Comparison of ENCODE assay signal across 1 cellular context in the genomic region with DNA sequence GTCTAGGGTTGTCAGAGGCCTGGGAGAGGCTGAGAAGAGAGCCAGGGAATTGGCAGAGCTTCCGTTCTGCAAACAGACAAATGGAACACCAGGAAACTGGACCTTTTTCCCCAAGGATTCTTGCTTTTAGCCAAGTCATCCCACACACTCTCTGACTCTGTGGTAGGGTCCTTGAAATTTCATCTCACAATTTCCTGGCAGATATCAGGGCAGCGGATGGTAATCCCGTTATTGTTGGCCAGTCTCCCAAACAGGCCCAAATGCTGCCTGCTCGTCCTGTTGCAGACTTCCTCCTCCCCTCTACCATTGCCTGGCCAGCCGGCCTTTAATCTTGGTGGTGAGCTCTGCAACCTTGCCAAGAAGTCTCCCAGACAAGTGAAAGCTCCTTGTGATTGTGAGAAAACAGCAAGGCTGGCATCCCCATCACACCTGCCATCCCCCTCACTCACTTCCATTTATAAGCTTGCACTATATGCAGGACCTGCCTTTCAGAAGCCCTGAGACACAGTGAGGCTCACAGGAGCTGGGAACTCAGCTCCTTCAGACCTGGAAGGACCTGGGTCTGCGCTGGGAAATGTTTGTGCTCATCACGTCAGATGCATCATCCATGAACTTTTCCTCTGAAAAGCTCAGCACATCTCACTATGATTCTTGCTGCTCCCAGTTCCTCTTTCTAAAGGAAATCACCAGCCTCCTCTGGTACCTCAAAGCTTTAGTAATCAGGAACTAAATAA.
TF ChIP-seq lines count a peak whose summit lies in the region.

No MANE protein-coding gene starts in this region.

TF ChIP-seq in HEK293, 187 proteins besides CTCF, POLR2A, EP300 and RAD21 (continued from another document):
- TF ChIP-seq, protein P1, sequence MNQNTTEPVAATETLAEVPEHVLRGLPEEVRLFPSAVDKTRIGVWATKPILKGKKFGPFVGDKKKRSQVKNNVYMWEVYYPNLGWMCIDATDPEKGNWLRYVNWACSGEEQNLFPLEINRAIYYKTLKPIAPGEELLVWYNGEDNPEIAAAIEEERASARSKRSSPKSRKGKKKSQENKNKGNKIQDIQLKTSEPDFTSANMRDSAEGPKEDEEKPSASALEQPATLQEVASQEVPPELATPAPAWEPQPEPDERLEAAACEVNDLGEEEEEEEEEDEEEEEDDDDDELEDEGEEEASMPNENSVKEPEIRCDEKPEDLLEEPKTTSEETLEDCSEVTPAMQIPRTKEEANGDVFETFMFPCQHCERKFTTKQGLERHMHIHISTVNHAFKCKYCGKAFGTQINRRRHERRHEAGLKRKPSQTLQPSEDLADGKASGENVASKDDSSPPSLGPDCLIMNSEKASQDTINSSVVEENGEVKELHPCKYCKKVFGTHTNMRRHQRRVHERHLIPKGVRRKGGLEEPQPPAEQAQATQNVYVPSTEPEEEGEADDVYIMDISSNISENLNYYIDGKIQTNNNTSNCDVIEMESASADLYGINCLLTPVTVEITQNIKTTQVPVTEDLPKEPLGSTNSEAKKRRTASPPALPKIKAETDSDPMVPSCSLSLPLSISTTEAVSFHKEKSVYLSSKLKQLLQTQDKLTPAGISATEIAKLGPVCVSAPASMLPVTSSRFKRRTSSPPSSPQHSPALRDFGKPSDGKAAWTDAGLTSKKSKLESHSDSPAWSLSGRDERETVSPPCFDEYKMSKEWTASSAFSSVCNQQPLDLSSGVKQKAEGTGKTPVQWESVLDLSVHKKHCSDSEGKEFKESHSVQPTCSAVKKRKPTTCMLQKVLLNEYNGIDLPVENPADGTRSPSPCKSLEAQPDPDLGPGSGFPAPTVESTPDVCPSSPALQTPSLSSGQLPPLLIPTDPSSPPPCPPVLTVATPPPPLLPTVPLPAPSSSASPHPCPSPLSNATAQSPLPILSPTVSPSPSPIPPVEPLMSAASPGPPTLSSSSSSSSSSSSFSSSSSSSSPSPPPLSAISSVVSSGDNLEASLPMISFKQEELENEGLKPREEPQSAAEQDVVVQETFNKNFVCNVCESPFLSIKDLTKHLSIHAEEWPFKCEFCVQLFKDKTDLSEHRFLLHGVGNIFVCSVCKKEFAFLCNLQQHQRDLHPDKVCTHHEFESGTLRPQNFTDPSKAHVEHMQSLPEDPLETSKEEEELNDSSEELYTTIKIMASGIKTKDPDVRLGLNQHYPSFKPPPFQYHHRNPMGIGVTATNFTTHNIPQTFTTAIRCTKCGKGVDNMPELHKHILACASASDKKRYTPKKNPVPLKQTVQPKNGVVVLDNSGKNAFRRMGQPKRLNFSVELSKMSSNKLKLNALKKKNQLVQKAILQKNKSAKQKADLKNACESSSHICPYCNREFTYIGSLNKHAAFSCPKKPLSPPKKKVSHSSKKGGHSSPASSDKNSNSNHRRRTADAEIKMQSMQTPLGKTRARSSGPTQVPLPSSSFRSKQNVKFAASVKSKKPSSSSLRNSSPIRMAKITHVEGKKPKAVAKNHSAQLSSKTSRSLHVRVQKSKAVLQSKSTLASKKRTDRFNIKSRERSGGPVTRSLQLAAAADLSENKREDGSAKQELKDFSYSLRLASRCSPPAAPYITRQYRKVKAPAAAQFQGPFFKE (tag by site-specific recombination; IDR thresholded peaks at IDR 0.05; ENCODE audit: borderline replicate concordance), result no peak
- TF ChIP-seq ZFHX2 (tag by site-specific recombination; conservative IDR thresholded peaks at IDR 0.05) (peak; percentile 57), ZNF514 (tag by site-specific recombination; IDR thresholded peaks at IDR 0.05) (no peak), ZNF175 (tag by site-specific recombination; IDR thresholded peaks at IDR 0.05) (no peak), KLF10 (tag by site-specific recombination; IDR thresholded peaks at IDR 0.05) (no peak), ZIC2 (tag by site-specific recombination; IDR thresholded peaks at IDR 0.05) (no peak), KLF7 (tag by site-specific recombination; IDR thresholded peaks at IDR 0.05; ENCODE audit: borderline replicate concordance) (no peak)
- TF ChIP-seq, protein P2, sequence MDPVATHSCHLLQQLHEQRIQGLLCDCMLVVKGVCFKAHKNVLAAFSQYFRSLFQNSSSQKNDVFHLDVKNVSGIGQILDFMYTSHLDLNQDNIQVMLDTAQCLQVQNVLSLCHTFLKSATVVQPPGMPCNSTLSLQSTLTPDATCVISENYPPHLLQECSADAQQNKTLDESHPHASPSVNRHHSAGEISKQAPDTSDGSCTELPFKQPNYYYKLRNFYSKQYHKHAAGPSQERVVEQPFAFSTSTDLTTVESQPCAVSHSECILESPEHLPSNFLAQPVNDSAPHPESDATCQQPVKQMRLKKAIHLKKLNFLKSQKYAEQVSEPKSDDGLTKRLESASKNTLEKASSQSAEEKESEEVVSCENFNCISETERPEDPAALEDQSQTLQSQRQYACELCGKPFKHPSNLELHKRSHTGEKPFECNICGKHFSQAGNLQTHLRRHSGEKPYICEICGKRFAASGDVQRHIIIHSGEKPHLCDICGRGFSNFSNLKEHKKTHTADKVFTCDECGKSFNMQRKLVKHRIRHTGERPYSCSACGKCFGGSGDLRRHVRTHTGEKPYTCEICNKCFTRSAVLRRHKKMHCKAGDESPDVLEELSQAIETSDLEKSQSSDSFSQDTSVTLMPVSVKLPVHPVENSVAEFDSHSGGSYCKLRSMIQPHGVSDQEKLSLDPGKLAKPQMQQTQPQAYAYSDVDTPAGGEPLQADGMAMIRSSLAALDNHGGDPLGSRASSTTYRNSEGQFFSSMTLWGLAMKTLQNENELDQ (tag by site-specific recombination; IDR thresholded peaks at IDR 0.05; ENCODE audit: low read depth), result no peak
- TF ChIP-seq, protein P3, sequence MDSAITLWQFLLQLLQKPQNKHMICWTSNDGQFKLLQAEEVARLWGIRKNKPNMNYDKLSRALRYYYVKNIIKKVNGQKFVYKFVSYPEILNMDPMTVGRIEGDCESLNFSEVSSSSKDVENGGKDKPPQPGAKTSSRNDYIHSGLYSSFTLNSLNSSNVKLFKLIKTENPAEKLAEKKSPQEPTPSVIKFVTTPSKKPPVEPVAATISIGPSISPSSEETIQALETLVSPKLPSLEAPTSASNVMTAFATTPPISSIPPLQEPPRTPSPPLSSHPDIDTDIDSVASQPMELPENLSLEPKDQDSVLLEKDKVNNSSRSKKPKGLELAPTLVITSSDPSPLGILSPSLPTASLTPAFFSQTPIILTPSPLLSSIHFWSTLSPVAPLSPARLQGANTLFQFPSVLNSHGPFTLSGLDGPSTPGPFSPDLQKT (IDR thresholded peaks at IDR 0.05; ENCODE audit: borderline replicate concordance, low read depth, low read length), result no peak
TF ChIP-seq in HEK293: peak in this region for 12.
